3 cellular contexts compared by ENCODE assay signal in the genomic region with DNA sequence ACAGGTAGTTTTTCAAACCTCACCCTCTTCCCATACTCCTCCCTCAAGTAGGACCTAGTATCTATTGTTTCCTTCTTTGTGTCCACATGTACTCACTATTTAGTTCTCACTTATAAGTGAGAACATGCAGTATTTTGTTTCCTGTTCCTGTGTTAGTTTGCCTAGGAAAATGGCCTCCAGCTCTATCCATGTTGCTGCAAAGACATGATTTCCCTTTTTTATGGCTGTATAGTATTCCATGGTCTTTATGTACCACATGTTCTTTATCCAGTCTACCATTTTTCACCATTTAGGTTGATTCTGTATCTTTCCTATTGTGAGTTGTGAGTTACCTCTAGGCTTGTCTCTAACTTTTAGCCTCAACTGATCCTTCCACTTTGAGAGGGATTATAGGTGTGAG.
TF ChIP-seq lines count a peak whose summit lies in the region.

No MANE protein-coding gene starts in this region.

TF ChIP-seq in HEK293, 187 proteins besides CTCF, POLR2A, EP300 and RAD21:
- TF ChIP-seq ZNF561 (tag by site-specific recombination; IDR thresholded peaks at IDR 0.05; ENCODE audit: borderline replicate concordance) (no peak), ZNF610 (tag by site-specific recombination; IDR thresholded peaks at IDR 0.05; ENCODE audit: borderline replicate concordance) (no peak), ZBTB17 (tag by site-specific recombination; IDR thresholded peaks at IDR 0.05) (no peak), ZNF510 (tag by site-specific recombination; IDR thresholded peaks at IDR 0.05; ENCODE audit: insufficient replicate concordance) (no peak), ZNF146 (tag by site-specific recombination; IDR thresholded peaks at IDR 0.05) (peak; percentile 98), ZFP37 (tag by site-specific recombination; IDR thresholded peaks at IDR 0.05) (no peak), ZNF248 (tag by site-specific recombination; IDR thresholded peaks at IDR 0.05) (no peak), ZBTB8A (tag by site-specific recombination; IDR thresholded peaks at IDR 0.05) (no peak)

TF ChIP-seq in IMR-90, 13 proteins besides CTCF, POLR2A, EP300 and RAD21:
- TF ChIP-seq FOS (IDR thresholded peaks at IDR 0.05; ENCODE audit: low read depth, low read length) (no peak), MXI1 (IDR thresholded peaks at IDR 0.05; ENCODE audit: borderline replicate concordance, low read depth, low read length) (no peak), CHD1 (IDR thresholded peaks at IDR 0.05; ENCODE audit: low read depth, low read length) (no peak), RCOR1 (IDR thresholded peaks at IDR 0.05; ENCODE audit: insufficient replicate concordance, low read length) (no peak), BHLHE40 (IDR thresholded peaks at IDR 0.05; ENCODE audit: low read depth, low read length) (no peak), MAFK (IDR thresholded peaks at IDR 0.05; ENCODE audit: low read depth, low read length) (no peak), SMC3 (IDR thresholded peaks at IDR 0.05; ENCODE audit: low read depth, low read length) (no peak), RFX5 (IDR thresholded peaks at IDR 0.05; ENCODE audit: low read depth, low read length) (no peak)
- TF ChIP-seq, protein P1, sequence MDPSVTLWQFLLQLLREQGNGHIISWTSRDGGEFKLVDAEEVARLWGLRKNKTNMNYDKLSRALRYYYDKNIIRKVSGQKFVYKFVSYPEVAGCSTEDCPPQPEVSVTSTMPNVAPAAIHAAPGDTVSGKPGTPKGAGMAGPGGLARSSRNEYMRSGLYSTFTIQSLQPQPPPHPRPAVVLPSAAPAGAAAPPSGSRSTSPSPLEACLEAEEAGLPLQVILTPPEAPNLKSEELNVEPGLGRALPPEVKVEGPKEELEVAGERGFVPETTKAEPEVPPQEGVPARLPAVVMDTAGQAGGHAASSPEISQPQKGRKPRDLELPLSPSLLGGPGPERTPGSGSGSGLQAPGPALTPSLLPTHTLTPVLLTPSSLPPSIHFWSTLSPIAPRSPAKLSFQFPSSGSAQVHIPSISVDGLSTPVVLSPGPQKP (IDR thresholded peaks at IDR 0.05; ENCODE audit: borderline replicate concordance, low read depth, low read length), result no peak
- TF ChIP-seq, protein P2, sequence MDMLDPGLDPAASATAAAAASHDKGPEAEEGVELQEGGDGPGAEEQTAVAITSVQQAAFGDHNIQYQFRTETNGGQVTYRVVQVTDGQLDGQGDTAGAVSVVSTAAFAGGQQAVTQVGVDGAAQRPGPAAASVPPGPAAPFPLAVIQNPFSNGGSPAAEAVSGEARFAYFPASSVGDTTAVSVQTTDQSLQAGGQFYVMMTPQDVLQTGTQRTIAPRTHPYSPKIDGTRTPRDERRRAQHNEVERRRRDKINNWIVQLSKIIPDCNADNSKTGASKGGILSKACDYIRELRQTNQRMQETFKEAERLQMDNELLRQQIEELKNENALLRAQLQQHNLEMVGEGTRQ (IDR thresholded peaks at IDR 0.05; ENCODE audit: low read depth, low read length), result no peak
TF ChIP-seq in IMR-90: peak in this region for 0.

TF ChIP-seq in H1, 55 proteins besides CTCF, POLR2A, EP300 and RAD21:
- no peak for TF ChIP-seq PHF8 (conservative IDR thresholded peaks at IDR 0.05; ENCODE audit: low read depth, low read length)
- TF ChIP-seq KDM1A (IDR thresholded peaks at IDR 0.05; ENCODE audit: borderline replicate concordance, low read length), result peak; percentile 38; the same call in 1 of the 2 replicates
